Comparison of ENCODE assay signal across 1 cellular context in the genomic region with DNA sequence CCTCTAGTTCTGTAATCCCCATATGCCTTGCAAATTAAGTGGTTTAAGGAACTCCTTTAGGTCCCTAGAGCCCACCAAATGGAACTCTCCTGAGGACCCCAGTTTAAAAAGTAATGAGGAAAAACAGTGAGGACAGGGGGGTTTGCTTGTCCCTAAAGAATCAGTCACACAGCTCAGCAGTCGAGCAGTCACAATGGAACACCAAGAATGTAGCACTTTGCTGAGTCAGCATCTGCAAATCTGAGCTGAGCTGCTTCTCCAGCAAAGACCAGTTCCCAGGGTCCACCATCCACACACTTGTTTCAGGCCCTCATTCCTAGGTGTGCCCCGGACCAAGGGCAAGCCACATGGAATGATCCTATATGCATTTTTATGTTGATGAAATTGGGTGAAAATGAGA.
TF ChIP-seq lines count a peak whose summit lies in the region.

No MANE protein-coding gene starts in this region.

TF ChIP-seq in GM23338, 12 proteins besides CTCF, POLR2A, EP300 and RAD21 (continued from another document):
- TF ChIP-seq, protein P1, sequence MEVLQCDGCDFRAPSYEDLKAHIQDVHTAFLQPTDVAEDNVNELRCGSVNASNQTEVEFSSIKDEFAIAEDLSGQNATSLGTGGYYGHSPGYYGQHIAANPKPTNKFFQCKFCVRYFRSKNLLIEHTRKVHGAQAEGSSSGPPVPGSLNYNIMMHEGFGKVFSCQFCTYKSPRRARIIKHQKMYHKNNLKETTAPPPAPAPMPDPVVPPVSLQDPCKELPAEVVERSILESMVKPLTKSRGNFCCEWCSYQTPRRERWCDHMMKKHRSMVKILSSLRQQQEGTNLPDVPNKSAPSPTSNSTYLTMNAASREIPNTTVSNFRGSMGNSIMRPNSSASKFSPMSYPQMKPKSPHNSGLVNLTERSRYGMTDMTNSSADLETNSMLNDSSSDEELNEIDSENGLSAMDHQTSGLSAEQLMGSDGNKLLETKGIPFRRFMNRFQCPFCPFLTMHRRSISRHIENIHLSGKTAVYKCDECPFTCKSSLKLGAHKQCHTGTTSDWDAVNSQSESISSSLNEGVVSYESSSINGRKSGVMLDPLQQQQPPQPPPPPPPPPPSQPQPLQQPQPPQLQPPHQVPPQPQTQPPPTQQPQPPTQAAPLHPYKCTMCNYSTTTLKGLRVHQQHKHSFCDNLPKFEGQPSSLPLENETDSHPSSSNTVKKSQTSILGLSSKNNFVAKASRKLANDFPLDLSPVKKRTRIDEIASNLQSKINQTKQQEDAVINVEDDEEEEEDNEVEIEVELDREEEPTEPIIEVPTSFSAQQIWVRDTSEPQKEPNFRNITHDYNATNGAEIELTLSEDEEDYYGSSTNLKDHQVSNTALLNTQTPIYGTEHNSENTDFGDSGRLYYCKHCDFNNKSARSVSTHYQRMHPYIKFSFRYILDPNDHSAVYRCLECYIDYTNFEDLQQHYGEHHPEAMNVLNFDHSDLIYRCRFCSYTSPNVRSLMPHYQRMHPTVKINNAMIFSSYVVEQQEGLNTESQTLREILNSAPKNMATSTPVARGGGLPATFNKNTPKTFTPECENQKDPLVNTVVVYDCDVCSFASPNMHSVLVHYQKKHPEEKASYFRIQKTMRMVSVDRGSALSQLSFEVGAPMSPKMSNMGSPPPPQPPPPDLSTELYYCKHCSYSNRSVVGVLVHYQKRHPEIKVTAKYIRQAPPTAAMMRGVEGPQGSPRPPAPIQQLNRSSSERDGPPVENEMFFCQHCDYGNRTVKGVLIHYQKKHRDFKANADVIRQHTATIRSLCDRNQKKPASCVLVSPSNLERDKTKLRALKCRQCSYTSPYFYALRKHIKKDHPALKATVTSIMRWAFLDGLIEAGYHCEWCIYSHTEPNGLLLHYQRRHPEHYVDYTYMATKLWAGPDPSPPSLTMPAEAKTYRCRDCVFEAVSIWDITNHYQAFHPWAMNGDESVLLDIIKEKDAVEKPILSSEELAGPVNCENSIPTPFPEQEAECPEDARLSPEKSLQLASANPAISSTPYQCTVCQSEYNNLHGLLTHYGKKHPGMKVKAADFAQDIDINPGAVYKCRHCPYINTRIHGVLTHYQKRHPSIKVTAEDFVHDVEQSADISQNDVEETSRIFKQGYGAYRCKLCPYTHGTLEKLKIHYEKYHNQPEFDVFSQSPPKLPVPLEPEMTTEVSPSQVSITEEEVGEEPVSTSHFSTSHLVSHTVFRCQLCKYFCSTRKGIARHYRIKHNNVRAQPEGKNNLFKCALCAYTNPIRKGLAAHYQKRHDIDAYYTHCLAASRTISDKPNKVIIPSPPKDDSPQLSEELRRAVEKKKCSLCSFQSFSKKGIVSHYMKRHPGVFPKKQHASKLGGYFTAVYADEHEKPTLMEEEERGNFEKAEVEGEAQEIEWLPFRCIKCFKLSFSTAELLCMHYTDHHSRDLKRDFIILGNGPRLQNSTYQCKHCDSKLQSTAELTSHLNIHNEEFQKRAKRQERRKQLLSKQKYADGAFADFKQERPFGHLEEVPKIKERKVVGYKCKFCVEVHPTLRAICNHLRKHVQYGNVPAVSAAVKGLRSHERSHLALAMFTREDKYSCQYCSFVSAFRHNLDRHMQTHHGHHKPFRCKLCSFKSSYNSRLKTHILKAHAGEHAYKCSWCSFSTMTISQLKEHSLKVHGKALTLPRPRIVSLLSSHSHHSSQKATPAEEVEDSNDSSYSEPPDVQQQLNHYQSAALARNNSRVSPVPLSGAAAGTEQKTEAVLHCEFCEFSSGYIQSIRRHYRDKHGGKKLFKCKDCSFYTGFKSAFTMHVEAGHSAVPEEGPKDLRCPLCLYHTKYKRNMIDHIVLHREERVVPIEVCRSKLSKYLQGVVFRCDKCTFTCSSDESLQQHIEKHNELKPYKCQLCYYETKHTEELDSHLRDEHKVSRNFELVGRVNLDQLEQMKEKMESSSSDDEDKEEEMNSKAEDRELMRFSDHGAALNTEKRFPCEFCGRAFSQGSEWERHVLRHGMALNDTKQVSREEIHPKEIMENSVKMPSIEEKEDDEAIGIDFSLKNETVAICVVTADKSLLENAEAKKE (CRISPR knock-in tag; IDR thresholded peaks at IDR 0.05): no peak
- TF ChIP-seq JUNB (IDR thresholded peaks at IDR 0.05; ENCODE audit: unreplicated experiment) (no peak), EZH2phosphoT487 (IDR thresholded peaks at IDR 0.05; ENCODE audit: unreplicated experiment) (no peak), CREB1 (CRISPR knock-in tag; IDR thresholded peaks at IDR 0.05; ENCODE audit: low read depth) (no peak), ZNF331 (CRISPR knock-in tag; IDR thresholded peaks at IDR 0.05; ENCODE audit: low read depth) (no peak), EZH2 (IDR thresholded peaks at IDR 0.05; ENCODE audit: low read depth, unreplicated experiment) (no peak), POLR2AphosphoS5 (IDR thresholded peaks at IDR 0.05; ENCODE audit: low read depth) (no peak), ZNF114 (CRISPR knock-in tag; IDR thresholded peaks at IDR 0.05) (no peak)
- TF ChIP-seq, protein P2, sequence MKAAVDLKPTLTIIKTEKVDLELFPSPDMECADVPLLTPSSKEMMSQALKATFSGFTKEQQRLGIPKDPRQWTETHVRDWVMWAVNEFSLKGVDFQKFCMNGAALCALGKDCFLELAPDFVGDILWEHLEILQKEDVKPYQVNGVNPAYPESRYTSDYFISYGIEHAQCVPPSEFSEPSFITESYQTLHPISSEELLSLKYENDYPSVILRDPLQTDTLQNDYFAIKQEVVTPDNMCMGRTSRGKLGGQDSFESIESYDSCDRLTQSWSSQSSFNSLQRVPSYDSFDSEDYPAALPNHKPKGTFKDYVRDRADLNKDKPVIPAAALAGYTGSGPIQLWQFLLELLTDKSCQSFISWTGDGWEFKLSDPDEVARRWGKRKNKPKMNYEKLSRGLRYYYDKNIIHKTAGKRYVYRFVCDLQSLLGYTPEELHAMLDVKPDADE (IDR thresholded peaks at IDR 0.05): no peak
